ENCODE assay signal across 1 cellular context in genomic region chr17:42467889-42468288, GRCh38.
TF ChIP-seq lines count a peak whose summit lies in the region.

No MANE protein-coding gene starts in this region.

TF ChIP-seq in HepG2, 621 proteins besides CTCF, POLR2A, EP300 and RAD21 (continued from another document):
- TF ChIP-seq ZFP91 (CRISPR knock-in tag; IDR thresholded peaks at IDR 0.05; ENCODE audit: borderline replicate concordance) (no peak), TFE3 (CRISPR knock-in tag; IDR thresholded peaks at IDR 0.05) (no peak), PLRG1 (conservative IDR thresholded peaks at IDR 0.05) (no peak), ZSCAN22 (CRISPR knock-in tag; IDR thresholded peaks at IDR 0.05) (no peak), DBP (CRISPR knock-in tag; IDR thresholded peaks at IDR 0.05; ENCODE audit: not compliant biosample characterization) (no peak), ZNF253 (CRISPR knock-in tag; IDR thresholded peaks at IDR 0.05; ENCODE audit: borderline replicate concordance) (no peak), ZEB1 (IDR thresholded peaks at IDR 0.05; ENCODE audit: insufficient replicate concordance, low read depth) (no peak), HNRNPLL (IDR thresholded peaks at IDR 0.05; ENCODE audit: low read depth, low read length, poor library complexity, severe bottlenecking) (no peak)
